Comparison of ENCODE assay signal across 16 cellular contexts in the genomic region with DNA sequence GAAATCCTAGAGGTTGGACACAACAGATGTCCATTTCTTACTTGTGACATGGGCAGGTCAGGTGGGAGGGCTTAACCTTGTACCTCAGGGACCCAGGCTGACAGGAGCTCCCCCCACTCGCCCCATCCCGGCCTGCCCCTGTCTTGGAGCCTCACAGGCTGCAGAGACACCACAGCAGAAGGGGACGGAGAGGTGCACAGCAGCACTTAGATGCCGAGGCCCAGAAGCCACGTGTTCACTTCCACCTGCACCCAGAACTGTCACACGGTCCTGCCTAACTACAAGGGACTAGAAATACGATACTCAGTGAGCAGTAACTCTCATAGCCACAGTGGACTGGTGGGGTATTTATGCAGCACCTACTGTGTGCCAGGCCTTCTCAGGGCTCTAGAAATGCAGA.
DNase-seq lines count a peak whose midpoint lies in the region; ATAC-seq and TF ChIP-seq lines count a peak whose summit lies in the region.
"Had no signal": no experiment of that assay in that cellular context is flagged by ENCODE, and none has a peak within 500 bp of the region (broad histone marks: within the 10 kb centered on the region; RNA-seq: fewer than 3 reads in every experiment).

No MANE protein-coding gene starts in this region.

- H3K4me3 ChIP-seq in RWPE2 (ENCODE audit: severe bottlenecking) = no peak overlapping the region
- H3K4me3 ChIP-seq: breast epithelium, lung had no signal

- CTCF ChIA-PET in activated naive CD4-positive, alpha-beta T cell treated with anti-CD3 and anti-CD28 coated beads, Interleukin-2, amount 10 ng/mL, durations not matched to agents 7 days and 5 days (lab: Charles Lee) = no interaction called here

- H3K4me3 Mint-ChIP-seq in activated naive CD4-positive, alpha-beta T cell treated with anti-CD3 and anti-CD28 coated beads, Interleukin-2, amount 10 ng/mL, durations not matched to agents 7 days and 5 days = no peak overlapping the region
- peak overlapping the region; percentile 87 for H3K4me3 Mint-ChIP-seq in glutamatergic neuron (ENCODE audit: unreplicated experiment)
- H3K4me3 Mint-ChIP-seq in stimulated activated naive B cell treated with anti-CD40 and anti-IgM and Interleukin-4, amounts not matched to agents 10 μg/mL and 1 μg/mL and 100 μg/mL, for 72 hours = peak overlapping the region; percentile 30 to 37
- no peak overlapping the region for H3K4me3 Mint-ChIP-seq in natural killer cell treated with Interleukin-12 subunit alpha and Interleukin-12 subunit beta and Interleukin-15 and Interleukin-18, amount 100 ng/mL, for 72 hours
- H3K4me3 Mint-ChIP-seq: activated CD8-positive, alpha-beta T cell treated with anti-CD3 and anti-CD28 coated beads, Interleukin-2, amount 10 ng/mL, durations not matched to agents 7 days and 5 days had no signal

- no peak for ATAC-seq in activated naive CD4-positive, alpha-beta T cell treated with anti-CD3 and anti-CD28 coated beads, Interleukin-2, amount 50 U/mL, for 72 hours
- ATAC-seq in RWPE2 (ENCODE audit: low read depth) = no peak
- no peak for ATAC-seq in stimulated activated naive B cell treated with anti-CD40 and anti-IgM and Interleukin-4, amounts not matched to agents 10 μg/mL and 1 μg/mL and 100 μg/mL, for 72 hours (replicated peaks)
- no peak for ATAC-seq in GM18868 (IDR thresholded peaks at IDR 0.05; ENCODE audit: unreplicated experiment)
- no peak for ATAC-seq in natural killer cell treated with Interleukin-12 subunit alpha and Interleukin-12 subunit beta and Interleukin-15 and Interleukin-18, amount 100 ng/mL, for 72 hours
- ATAC-seq: activated CD8-positive, alpha-beta T cell treated with anti-CD3 and anti-CD28 coated beads, Interleukin-2, amount 10 ng/mL, durations not matched to agents 7 days and 5 days; foreskin keratinocyte had no signal

- H3K27ac Mint-ChIP-seq in activated naive CD4-positive, alpha-beta T cell treated with anti-CD3 and anti-CD28 coated beads, Interleukin-2, amount 50 U/mL, for 72 hours = peak overlapping the region; percentile 46 to 73
- H3K27ac Mint-ChIP-seq in activated naive CD4-positive, alpha-beta T cell treated with anti-CD3 and anti-CD28 coated beads, Interleukin-2, amount 10 ng/mL, durations not matched to agents 7 days and 5 days = no peak overlapping the region
- peak overlapping the region; percentile 99 for H3K27ac Mint-ChIP-seq in glutamatergic neuron (ENCODE audit: unreplicated experiment)
- peak overlapping the region; percentile 90 for H3K27ac Mint-ChIP-seq in stimulated activated naive B cell treated with anti-CD40 and anti-IgM and Interleukin-4, amounts not matched to agents 10 μg/mL and 1 μg/mL and 100 μg/mL, for 72 hours
- no peak overlapping the region for H3K27ac Mint-ChIP-seq in natural killer cell treated with Interleukin-12 subunit alpha and Interleukin-12 subunit beta and Interleukin-15 and Interleukin-18, amount 100 ng/mL, for 72 hours
- H3K27ac Mint-ChIP-seq: activated CD8-positive, alpha-beta T cell treated with anti-CD3 and anti-CD28 coated beads, Interleukin-2, amount 10 ng/mL, durations not matched to agents 7 days and 5 days had no signal

- DNase-seq in activated naive CD4-positive, alpha-beta T cell treated with anti-CD3 and anti-CD28 coated beads, Interleukin-2, amount 50 U/mL, for 72 hours (ENCODE audit: low spot score in 2 of 2) = no peak
- no peak for DNase-seq in activated naive CD4-positive, alpha-beta T cell treated with anti-CD3 and anti-CD28 coated beads, Interleukin-2, amount 10 ng/mL, durations not matched to agents 7 days and 5 days
- DNase-seq in RWPE2 (ENCODE audit: low spot score) (no peak), glutamatergic neuron (peak; percentile 56), T-helper 9 cell (no peak)
- DNase-seq in stimulated activated naive B cell treated with anti-CD40 and anti-IgM and Interleukin-4, amounts not matched to agents 10 μg/mL and 1 μg/mL and 100 μg/mL, for 72 hours = no peak
- DNase-seq in natural killer cell treated with Interleukin-12 subunit alpha and Interleukin-12 subunit beta and Interleukin-15 and Interleukin-18, amount 100 ng/mL, for 72 hours (ENCODE audit: low spot score) = no peak
- DNase-seq: activated CD8-positive, alpha-beta T cell treated with anti-CD3 and anti-CD28 coated beads, Interleukin-2, amount 10 ng/mL, durations not matched to agents 7 days and 5 days; effector memory CD4-positive, alpha-beta T cell; foreskin keratinocyte; GOT3; KBM-7; small intestine had no signal

- no peaks in the 10 kb centered on the region for H3K9me3 Mint-ChIP-seq in activated naive CD4-positive, alpha-beta T cell treated with anti-CD3 and anti-CD28 coated beads, Interleukin-2, amount 50 U/mL, for 72 hours
- H3K9me3 Mint-ChIP-seq in activated naive CD4-positive, alpha-beta T cell treated with anti-CD3 and anti-CD28 coated beads, Interleukin-2, amount 10 ng/mL, durations not matched to agents 7 days and 5 days = no peaks in the 10 kb centered on the region
- H3K9me3 Mint-ChIP-seq in glutamatergic neuron (ENCODE audit: unreplicated experiment) = peaks cover 18% of the 10 kb centered on the region
- no peaks in the 10 kb centered on the region for H3K9me3 Mint-ChIP-seq in stimulated activated naive B cell treated with anti-CD40 and anti-IgM and Interleukin-4, amounts not matched to agents 10 μg/mL and 1 μg/mL and 100 μg/mL, for 72 hours
- no peaks in the 10 kb centered on the region for H3K9me3 Mint-ChIP-seq in natural killer cell treated with Interleukin-12 subunit alpha and Interleukin-12 subunit beta and Interleukin-15 and Interleukin-18, amount 100 ng/mL, for 72 hours

- H3K27me3 ChIP-seq in RWPE2 (ENCODE audit: insufficient read depth, poor library complexity, severe bottlenecking) = no peaks in the 10 kb centered on the region
- H3K27me3 ChIP-seq: breast epithelium, foreskin keratinocyte had no signal

- TF ChIP-seq CTCF in RWPE2 (IDR thresholded peaks at IDR 0.05; ENCODE audit: poor library complexity, severe bottlenecking) (no peak), glutamatergic neuron (IDR thresholded peaks at IDR 0.05; ENCODE audit: partially characterized antibody, unreplicated experiment) (no peak)

- no peaks in the 10 kb centered on the region for H3K9me3 ChIP-seq in RWPE2 (ENCODE audit: severe bottlenecking)
- H3K9me3 ChIP-seq: breast epithelium had no signal

- no peaks in the 10 kb centered on the region for H3K4me1 Mint-ChIP-seq in activated naive CD4-positive, alpha-beta T cell treated with anti-CD3 and anti-CD28 coated beads, Interleukin-2, amount 10 ng/mL, durations not matched to agents 7 days and 5 days
- H3K4me1 Mint-ChIP-seq in glutamatergic neuron (ENCODE audit: low read depth, unreplicated experiment) = peaks cover 47% of the 10 kb centered on the region
- H3K4me1 Mint-ChIP-seq in stimulated activated naive B cell treated with anti-CD40 and anti-IgM and Interleukin-4, amounts not matched to agents 10 μg/mL and 1 μg/mL and 100 μg/mL, for 72 hours = peaks cover 52 to 62% of the 10 kb centered on the region in 2 donors
- H3K4me1 Mint-ChIP-seq in natural killer cell treated with Interleukin-12 subunit alpha and Interleukin-12 subunit beta and Interleukin-15 and Interleukin-18, amount 100 ng/mL, for 72 hours (ENCODE audit: low read depth in 2 of 2) = peaks cover 8 to 12% of the 10 kb centered on the region in 2 donors

- H3K27me3 Mint-ChIP-seq in activated naive CD4-positive, alpha-beta T cell treated with anti-CD3 and anti-CD28 coated beads, Interleukin-2, amount 10 ng/mL, durations not matched to agents 7 days and 5 days = no peaks in the 10 kb centered on the region
- peaks cover 24% of the 10 kb centered on the region for H3K27me3 Mint-ChIP-seq in glutamatergic neuron (ENCODE audit: unreplicated experiment)
- no peaks in the 10 kb centered on the region for H3K27me3 Mint-ChIP-seq in stimulated activated naive B cell treated with anti-CD40 and anti-IgM and Interleukin-4, amounts not matched to agents 10 μg/mL and 1 μg/mL and 100 μg/mL, for 72 hours
- H3K27me3 Mint-ChIP-seq in natural killer cell treated with Interleukin-12 subunit alpha and Interleukin-12 subunit beta and Interleukin-15 and Interleukin-18, amount 100 ng/mL, for 72 hours = no peaks in the 10 kb centered on the region

- peaks cover 0 to under 1% of the 10 kb centered on the region in 2 donors for H3K36me3 Mint-ChIP-seq in activated naive CD4-positive, alpha-beta T cell treated with anti-CD3 and anti-CD28 coated beads, Interleukin-2, amount 50 U/mL, for 72 hours
- no peaks in the 10 kb centered on the region for H3K36me3 Mint-ChIP-seq in activated naive CD4-positive, alpha-beta T cell treated with anti-CD3 and anti-CD28 coated beads, Interleukin-2, amount 10 ng/mL, durations not matched to agents 7 days and 5 days
- H3K36me3 Mint-ChIP-seq in glutamatergic neuron (ENCODE audit: unreplicated experiment) = peaks cover under 1% of the 10 kb centered on the region
- peaks cover 27 to 36% of the 10 kb centered on the region in 2 donors for H3K36me3 Mint-ChIP-seq in stimulated activated naive B cell treated with anti-CD40 and anti-IgM and Interleukin-4, amounts not matched to agents 10 μg/mL and 1 μg/mL and 100 μg/mL, for 72 hours
- H3K36me3 Mint-ChIP-seq in natural killer cell treated with Interleukin-12 subunit alpha and Interleukin-12 subunit beta and Interleukin-15 and Interleukin-18, amount 100 ng/mL, for 72 hours = no peaks in the 10 kb centered on the region

- peaks cover 3% of the 10 kb centered on the region for H3K36me3 ChIP-seq in RWPE2 (ENCODE audit: low read depth)
- H3K36me3 ChIP-seq: breast epithelium had no signal

- H3K4me1 ChIP-seq in RWPE2 (ENCODE audit: insufficient read depth, poor library complexity, severe bottlenecking) = peaks cover 17% of the 10 kb centered on the region
- H3K4me1 ChIP-seq: breast epithelium had no signal

- H3K27ac ChIP-seq in RWPE2 (ENCODE audit: poor library complexity, severe bottlenecking) = peak overlapping the region; percentile 82
- H3K27ac ChIP-seq: breast epithelium, foreskin keratinocyte had no signal

Comparison
In these comparisons a context has a peak if more than half of its experiments do, and no peak if none do; other contexts are left out.
1. H3K27ac Mint-ChIP-seq: peak in activated naive CD4-positive, alpha-beta T cell treated with anti-CD3 and anti-CD28 coated beads, Interleukin-2, amount 50 U/mL, for 72 hours (2 of 2), glutamatergic neuron (single experiment) and stimulated activated naive B cell treated with anti-CD40 and anti-IgM and Interleukin-4, amounts not matched to agents 10 μg/mL and 1 μg/mL and 100 μg/mL, for 72 hours (single experiment); none in activated naive CD4-positive, alpha-beta T cell treated with anti-CD3 and anti-CD28 coated beads, Interleukin-2, amount 10 ng/mL, durations not matched to agents 7 days and 5 days (single experiment) and natural killer cell treated with Interleukin-12 subunit alpha and Interleukin-12 subunit beta and Interleukin-15 and Interleukin-18, amount 100 ng/mL, for 72 hours (0 of 2).
2. H3K4me3 Mint-ChIP-seq: peak in glutamatergic neuron (single experiment) and stimulated activated naive B cell treated with anti-CD40 and anti-IgM and Interleukin-4, amounts not matched to agents 10 μg/mL and 1 μg/mL and 100 μg/mL, for 72 hours (2 of 2); none in activated naive CD4-positive, alpha-beta T cell treated with anti-CD3 and anti-CD28 coated beads, Interleukin-2, amount 10 ng/mL, durations not matched to agents 7 days and 5 days (single experiment) and natural killer cell treated with Interleukin-12 subunit alpha and Interleukin-12 subunit beta and Interleukin-15 and Interleukin-18, amount 100 ng/mL, for 72 hours (single experiment).